Comparison of ENCODE assay signal across 11 cellular contexts in genomic region chr2:114543106-114543806, GRCh38.
DNase-seq lines count a peak whose midpoint lies in the region; ATAC-seq and TF ChIP-seq lines count a peak whose summit lies in the region.
"Had no signal": no experiment of that assay in that cellular context is flagged by ENCODE, and none has a peak within 500 bp of the region (broad histone marks: within the 10 kb centered on the region; RNA-seq: fewer than 3 reads in every experiment).

No MANE protein-coding gene starts in this region.

- H4K20me1 ChIP-seq in OCI-LY7 (ENCODE audit: insufficient read depth, low read length), result no peaks in the 10 kb centered on the region

- peaks cover 0 to 11% (median 1%) of the 10 kb centered on the region in 4 donors for H3K4me1 ChIP-seq in esophagus muscularis mucosa
- H3K4me1 ChIP-seq in OCI-LY7 (ENCODE audit: insufficient read depth, low read length, poor library complexity, severe bottlenecking), result no peaks in the 10 kb centered on the region

- H3K4me1 Mint-ChIP-seq in nephron, result peaks cover 17% of the 10 kb centered on the region
- H3K4me1 Mint-ChIP-seq in stimulated activated naive CD8-positive, alpha-beta T cell treated with anti-CD3 and anti-CD28 coated beads, Interleukin-15, amount 100 ng/mL, for 72 hours, result no peaks in the 10 kb centered on the region
- H3K4me1 Mint-ChIP-seq: central memory CD8-positive, alpha-beta T cell had no signal

- H3K4me3 Mint-ChIP-seq in nephron, result peak overlapping the region in 2 of 3 experiments; percentile 19 to 23
- H3K4me3 Mint-ChIP-seq in stimulated activated naive CD8-positive, alpha-beta T cell treated with anti-CD3 and anti-CD28 coated beads, Interleukin-15, amount 100 ng/mL, for 72 hours, result no peak overlapping the region
- H3K4me3 Mint-ChIP-seq: central memory CD8-positive, alpha-beta T cell had no signal

- CTCF ChIA-PET in OCI-LY7 (lab: Charles Lee; ENCODE audit: unreplicated experiment), result no interaction called here

- H3K4me3 ChIP-seq in esophagus muscularis mucosa (peak overlapping the region in 3 of 4 donors; percentile 8 to 40 (median 25)), OCI-LY7 (ENCODE audit: low read depth, low read length, poor library complexity, severe bottlenecking) (no peak overlapping the region)

- intact Hi-C loops in esophagus muscularis mucosa (cut with DNase I), result no loop called here
- intact Hi-C loops in OCI-LY7 (cut with micrococcal nuclease; ENCODE audit: unreplicated experiment), result no loop called here

- no peak for TF ChIP-seq POLR2A in esophagus muscularis mucosa (IDR thresholded peaks at IDR 0.05; ENCODE audit: low read depth)

- peak overlapping the region; percentile 67 to 85 (median 84) for H3K27ac Mint-ChIP-seq in nephron
- H3K27ac Mint-ChIP-seq in stimulated activated naive CD8-positive, alpha-beta T cell treated with anti-CD3 and anti-CD28 coated beads, Interleukin-15, amount 100 ng/mL, for 72 hours, result no peak overlapping the region

- H3K9me3 Mint-ChIP-seq in nephron, result no peaks in the 10 kb centered on the region
- peaks cover 0 to 5% of the 10 kb centered on the region in 2 donors for H3K9me3 Mint-ChIP-seq in stimulated activated naive CD8-positive, alpha-beta T cell treated with anti-CD3 and anti-CD28 coated beads, Interleukin-15, amount 100 ng/mL, for 72 hours

- ATAC-seq in GM19328 (IDR thresholded peaks at IDR 0.05; ENCODE audit: unreplicated experiment), result no peak
- ATAC-seq in stimulated activated naive CD8-positive, alpha-beta T cell treated with anti-CD3 and anti-CD28 coated beads, Interleukin-15, amount 100 ng/mL, for 72 hours, result no peak

- no peaks in the 10 kb centered on the region for H3K27me3 ChIP-seq in esophagus muscularis mucosa

- no TSS peak for BruUV-seq in OCI-LY7 (replicated peaks; lab: Mats Ljungman, UMichigan)

- H3K9me3 ChIP-seq in esophagus muscularis mucosa (no peaks in the 10 kb centered on the region), OCI-LY7 (ENCODE audit: low read length) (no peaks in the 10 kb centered on the region)

- H3K36me3 Mint-ChIP-seq in nephron (ENCODE audit: low read depth), result no peaks in the 10 kb centered on the region

- H2AFZ ChIP-seq in OCI-LY7 (ENCODE audit: low read length), result no peak overlapping the region

- H3K36me3 ChIP-seq in esophagus muscularis mucosa, result no peaks in the 10 kb centered on the region
- no peaks in the 10 kb centered on the region for H3K36me3 ChIP-seq in OCI-LY7 (ENCODE audit: insufficient read depth, low read length)

- WGBS in esophagus muscularis mucosa, result 26% methylated on average over 8 of the region's 8 CpGs

- H3K79me2 ChIP-seq in OCI-LY7 (ENCODE audit: insufficient read depth, low read depth, low read length), result no peaks in the 10 kb centered on the region

- POLR2A ChIA-PET in OCI-LY7 (lab: Charles Lee), result no interaction called here

- H3K27me3 Mint-ChIP-seq in nephron (ENCODE audit: low read depth), result peaks cover 5% of the 10 kb centered on the region
- H3K27me3 Mint-ChIP-seq in stimulated activated naive CD8-positive, alpha-beta T cell treated with anti-CD3 and anti-CD28 coated beads, Interleukin-15, amount 100 ng/mL, for 72 hours, result peaks cover 24% of the 10 kb centered on the region
- H3K27me3 Mint-ChIP-seq: central memory CD8-positive, alpha-beta T cell had no signal

- DNase-seq in NCI-H226 (peak; percentile 23), esophagus muscularis mucosa (ENCODE audit: extremely low spot score) (no peak), OCI-LY7 (ENCODE audit: low spot score) (no peak)
- DNase-seq in activated CD4-positive, alpha-beta T cell treated with anti-CD3 and anti-CD28 coated beads, Interleukin-2, amount 50 U/mL, for 4 hours, result no peak
- DNase-seq in stimulated activated naive CD8-positive, alpha-beta T cell treated with anti-CD3 and anti-CD28 coated beads, Interleukin-15, amount 100 ng/mL, for 72 hours, result no peak
- DNase-seq: activated CD4-positive, alpha-beta T cell treated with anti-CD3 and anti-CD28 coated beads for 48 hours; stimulated activated CD4-positive, alpha-beta T cell treated with anti-CD3 and anti-CD28 coated beads, Interleukin-2, amount 100 ng/mL, for 48 hours had no signal

- peak overlapping the region; percentile 25; the same call in 1 of the 2 replicates for H3K27ac ChIP-seq in C4-2B
- H3K27ac ChIP-seq in esophagus muscularis mucosa (replicated peaks in 1 of 4), result peak overlapping the region; percentile 32 to 54 (median 46)
- H3K27ac ChIP-seq in OCI-LY7 (ENCODE audit: low read depth, low read length, poor library complexity, severe bottlenecking), result no peak overlapping the region

- no peak for TF ChIP-seq EP300 in esophagus muscularis mucosa (IDR thresholded peaks at IDR 0.05)

- TF ChIP-seq CTCF in C4-2B (conservative IDR thresholded peaks at IDR 0.05) (peak; percentile 71), esophagus muscularis mucosa (IDR thresholded peaks at IDR 0.05) (peak in 1 of 3 experiments; percentile 31), nephron (IDR thresholded peaks at IDR 0.05; ENCODE audit: unreplicated experiment in 3 of 3) (peak; percentile 31 to 41 (median 36)), OCI-LY7 (conservative IDR thresholded peaks at IDR 0.05; ENCODE audit: low read length) (no peak)

- H3K9me2 ChIP-seq in OCI-LY7 (ENCODE audit: insufficient read depth, low read length), result no peaks in the 10 kb centered on the region

- H3K4me2 ChIP-seq in OCI-LY7 (ENCODE audit: low read length), result no peak overlapping the region

Comparison
In these comparisons a context has a peak if more than half of its experiments do, and no peak if none do; other contexts are left out.
1. H3K27ac Mint-ChIP-seq: peak in nephron (3 of 3); none in stimulated activated naive CD8-positive, alpha-beta T cell treated with anti-CD3 and anti-CD28 coated beads, Interleukin-15, amount 100 ng/mL, for 72 hours (0 of 2).
2. H3K4me3 Mint-ChIP-seq: peak in nephron (2 of 3); none in stimulated activated naive CD8-positive, alpha-beta T cell treated with anti-CD3 and anti-CD28 coated beads, Interleukin-15, amount 100 ng/mL, for 72 hours (0 of 2).